9 cellular contexts compared by ENCODE assay signal in genomic region chr1:3610165-3610822, GRCh38. TPM values are rescaled to one million over a fixed set of nuclear protein-coding genes. Genes with fewer than 3 reads are reported as not detected.
A peak's percentile ranks its signal among the peaks of the same experiment; 100 is the strongest.
DNase-seq lines count a peak whose midpoint lies in the region; ATAC-seq and TF ChIP-seq lines count a peak whose summit lies in the region.
"Had no signal": no experiment of that assay in that cellular context is flagged by ENCODE, and none has a peak within 500 bp of the region (broad histone marks: within the 10 kb centered on the region; RNA-seq: fewer than 3 reads in every experiment).

No MANE protein-coding gene starts in this region.

- no peak overlapping the region for H3K27ac Mint-ChIP-seq in Calu3 (ENCODE audit: unreplicated experiment)
- H3K27ac Mint-ChIP-seq in nephron: peak overlapping the region; percentile 63 to 94 (median 74)

- no peaks in the 10 kb centered on the region for H4K20me1 ChIP-seq in IMR-90 (ENCODE audit: insufficient read depth, low read length)

- no peak for TF ChIP-seq RAD21 in IMR-90 (IDR thresholded peaks at IDR 0.05; ENCODE audit: low read length)

- H2BK20ac ChIP-seq in IMR-90 (ENCODE audit: low read depth, low read length): no peak overlapping the region

- no peak overlapping the region for H2BK120ac ChIP-seq in IMR-90 (ENCODE audit: low read depth, low read length)

- peak overlapping the region; percentile 64 for H2AFZ ChIP-seq in IMR-90 (replicated peaks; ENCODE audit: low read length, poor library complexity)

- peaks cover 18% of the 10 kb centered on the region for H3K4me1 ChIP-seq in IMR-90 (ENCODE audit: control insufficient read depth, insufficient read depth, low read length)
- H3K4me1 ChIP-seq in gastrocnemius medialis: peaks cover 4 to 13% of the 10 kb centered on the region in 2 donors

- BruUV-seq in Calu3 (replicated peaks; lab: Mats Ljungman, UMichigan) (no TSS peak), IMR-90 (replicated peaks; lab: Mats Ljungman, UMichigan) (no TSS peak)

- H3K4me3 Mint-ChIP-seq in Calu3 (ENCODE audit: low read depth, unreplicated experiment) (peak overlapping the region; percentile 79), nephron (peak overlapping the region; percentile 84 to 92 (median 89))

- H4K5ac ChIP-seq in IMR-90 (ENCODE audit: low read depth, low read length): no peak overlapping the region

- no peaks in the 10 kb centered on the region for H3K36me3 ChIP-seq in IMR-90 (ENCODE audit: control insufficient read depth, insufficient read depth, low read length)
- no peaks in the 10 kb centered on the region for H3K36me3 ChIP-seq in gastrocnemius medialis

- TF ChIP-seq CTCF in Calu3 (IDR thresholded peaks at IDR 0.05; ENCODE audit: unreplicated experiment) (no peak), IMR-90 (conservative IDR thresholded peaks at IDR 0.05; ENCODE audit: low read depth, low read length) (no peak), astrocyte of the cerebellum (IDR thresholded peaks at IDR 0.05; ENCODE audit: low read depth, low read length, missing control alignments) (no peak), nephron (IDR thresholded peaks at IDR 0.05; ENCODE audit: unreplicated experiment in 3 of 3) (no peak), gastrocnemius medialis (IDR thresholded peaks at IDR 0.05 in 4 of 5, conservative IDR thresholded peaks at IDR 0.05 in 1 of 5) (no peak)

- H3K9me1 ChIP-seq in IMR-90 (ENCODE audit: insufficient read depth, low read length): no peaks in the 10 kb centered on the region

- dilution Hi-C loops in IMR-90 (cut with HindIII; ENCODE audit: low sequenced_read_pairs, unreplicated experiment): no loop called here

- no peak overlapping the region for H2BK5ac ChIP-seq in IMR-90 (ENCODE audit: low read depth, low read length, poor library complexity, severe bottlenecking)

- no peak overlapping the region for H3K56ac ChIP-seq in IMR-90 (ENCODE audit: extremely low read depth, insufficient read depth, low read length)

- H3K27me3 Mint-ChIP-seq in Calu3 (ENCODE audit: unreplicated experiment): no peaks in the 10 kb centered on the region
- peaks cover 21% of the 10 kb centered on the region for H3K27me3 Mint-ChIP-seq in nephron (ENCODE audit: low read depth)

- intact Hi-C loops in Calu3 (cut with micrococcal nuclease; ENCODE audit: unreplicated experiment) (no loop called here), IMR-90 (cut with micrococcal nuclease) (no loop called here), gastrocnemius medialis (cut with DNase I; ENCODE audit: low total_unique reads) (no loop called here)

- H2BK15ac ChIP-seq in IMR-90 (ENCODE audit: low read depth, low read length): no peak overlapping the region

- no peak overlapping the region; the same call in 1 of the 2 replicates for H3K4me2 ChIP-seq in IMR-90 (ENCODE audit: low read depth, low read length)

- H3K36me3 Mint-ChIP-seq in Calu3 (ENCODE audit: insufficient read depth, unreplicated experiment): peaks cover 31% of the 10 kb centered on the region
- no peaks in the 10 kb centered on the region for H3K36me3 Mint-ChIP-seq in nephron (ENCODE audit: low read depth)

- WGBS in IMR-90 (ENCODE audit: extremely low coverage in 2 of 2, insufficient read length in 1 of 2), 2 experiments: 20% methylated on average over 1 of the region's 19 CpGs; no CpG with 5 or more reads in 1 of the 2 experiments

- CTCF ChIA-PET in Calu3 (lab: Charles Lee): no interaction called here
- CTCF ChIA-PET in IMR-90 (lab: Yijun Ruan, JAX): no interaction called here

- no peak overlapping the region for H4K8ac ChIP-seq in IMR-90 (ENCODE audit: low read depth in 2 of 2, low read length in 2 of 2)

- H2AK9ac ChIP-seq in IMR-90 (replicated peaks; ENCODE audit: low read depth, low read length, poor library complexity): no peak overlapping the region

- H3K4ac ChIP-seq in IMR-90 (ENCODE audit: low read depth, low read length): no peak overlapping the region

- H3K4me3 ChIP-seq in IMR-90 (ENCODE audit: insufficient read depth, low read depth, low read length) (no peak overlapping the region), astrocyte of the cerebellum (ENCODE audit: low read depth, low read length) (peak overlapping the region; percentile 33), gastrocnemius medialis (peak overlapping the region in 1 of 4 donors; percentile 37)

- H3K4me1 Mint-ChIP-seq in Calu3 (ENCODE audit: low read depth, unreplicated experiment) (peaks cover 25% of the 10 kb centered on the region), nephron (peaks cover 43% of the 10 kb centered on the region)

- H4K91ac ChIP-seq in IMR-90 (ENCODE audit: insufficient read depth, low read depth, low read length): no peak overlapping the region

- H3K27me3 ChIP-seq in IMR-90 (ENCODE audit: control insufficient read depth, insufficient read depth, low read length): peaks cover 29% of the 10 kb centered on the region; the same call in 1 of the 2 replicates
- H3K27me3 ChIP-seq in gastrocnemius medialis: peaks cover 23 to 53% (median 24%) of the 10 kb centered on the region in 3 donors

- POLR2A ChIA-PET in IMR-90 (lab: Charles Lee; ENCODE audit: unreplicated experiment): no interaction called here

- H3K27ac ChIP-seq in IMR-90 (ENCODE audit: insufficient read depth, low read length): no peak overlapping the region
- H3K27ac ChIP-seq in gastrocnemius medialis: no peak overlapping the region

- DNase-seq in Calu3: no peak
- no peak for DNase-seq in IMR-90
- DNase-seq in astrocyte of the cerebellum (ENCODE audit: low read depth): no peak
- no peak for DNase-seq in NCI-H2029 treated with DMSO at 0.1 percent for 48 hours (lab: John Stamatoyannopoulos, UW)
- no peak for DNase-seq in NCI-H2029 (lab: John Stamatoyannopoulos, UW)
- DNase-seq in gastrocnemius medialis: no peak
- no peak for DNase-seq in GM19240 (ENCODE audit: insufficient read length, low spot score)
- DNase-seq: mesenchymal stem cell had no signal

- ATAC-seq in IMR-90 (ENCODE audit: low read depth) (no peak), gastrocnemius medialis (no peak)

- H3K23ac ChIP-seq in IMR-90 (ENCODE audit: low read depth, low read length): no peak overlapping the region

- H3K79me1 ChIP-seq in IMR-90 (ENCODE audit: low read depth in 1 of 2, low read length in 2 of 2): no peaks in the 10 kb centered on the region

- no peak overlapping the region for H3K18ac ChIP-seq in IMR-90 (ENCODE audit: low read depth, low read length)

- H3K9me3 Mint-ChIP-seq in Calu3 (ENCODE audit: low read depth, unreplicated experiment): no peaks in the 10 kb centered on the region
- no peaks in the 10 kb centered on the region for H3K9me3 Mint-ChIP-seq in nephron

- H3K9ac ChIP-seq in IMR-90 (ENCODE audit: low read depth, low read length): no peak overlapping the region

- no peak overlapping the region for H2AK5ac ChIP-seq in IMR-90 (ENCODE audit: low read depth, low read length)

- no peak for TF ChIP-seq POLR2A in IMR-90 (IDR thresholded peaks at IDR 0.05; ENCODE audit: low read depth, low read length)
- no peak for TF ChIP-seq POLR2A in gastrocnemius medialis (IDR thresholded peaks at IDR 0.05)

- no peak overlapping the region for H3K14ac ChIP-seq in IMR-90 (replicated peaks; ENCODE audit: low read depth, low read length)

- in situ Hi-C loops in IMR-90 (cut with MboI; ENCODE audit: low sequenced_read_pairs): no loop called here
- in situ Hi-C loops in astrocyte of the cerebellum (cut with HindIII; ENCODE audit: low sequenced_read_pairs): no loop called here
- in situ Hi-C loops in gastrocnemius medialis (cut with MboI; ENCODE audit: low sequenced_read_pairs in 4 of 4): no loop called here

- H3K9me3 ChIP-seq in IMR-90 (ENCODE audit: control insufficient read depth, insufficient read depth, low read length): no peaks in the 10 kb centered on the region
- H3K9me3 ChIP-seq in gastrocnemius medialis: no peaks in the 10 kb centered on the region

TF ChIP-seq in IMR-90, 13 proteins besides CTCF, POLR2A, EP300 and RAD21 (continues in another document):
- no peak for TF ChIP-seq ELK1 (IDR thresholded peaks at IDR 0.05; ENCODE audit: borderline replicate concordance, low read depth, low read length)
- no peak for TF ChIP-seq CEBPB (IDR thresholded peaks at IDR 0.05; ENCODE audit: low read depth, low read length)
- TF ChIP-seq MAFK (IDR thresholded peaks at IDR 0.05; ENCODE audit: low read depth, low read length): no peak
- TF ChIP-seq RFX5 (IDR thresholded peaks at IDR 0.05; ENCODE audit: low read depth, low read length): no peak
- TF ChIP-seq SMC3 (IDR thresholded peaks at IDR 0.05; ENCODE audit: low read depth, low read length): no peak

RNA-seq across cellular contexts. Expression of gene MEGF6, which starts 1.0 kb away (rescaled TPM):
- total RNA-seq in Calu3 (2022) (32.4 and 33.8 TPM in 2 replicates), IMR-90 (2012; rRNA removed) (0.56 and 0.72 TPM in 2 replicates), gastrocnemius medialis (1 to 10 TPM; 1.9 to 5.7 (median 4.9) TPM)
- 4.1 and 5.4 TPM in 2 replicates for polyA plus RNA-seq in IMR-90 (2012; rRNA removed)
- 3.4 and 5.5 TPM in 2 replicates for polyA plus RNA-seq in IMR-90 (2012; cell fraction: cytosol; rRNA removed)
- 18.4 and 59.0 TPM in 2 replicates for polyA plus RNA-seq in IMR-90 (2012; cell fraction: nucleus; rRNA removed; ENCODE audit: low replicate concordance)

RNA-seq across cellular contexts. Expression of gene TPRG1L, which starts 14.5 kb away (rescaled TPM):
- total RNA-seq in Calu3 (2022): 22.5 and 27.3 TPM in 2 replicates
- total RNA-seq in IMR-90 (2012; rRNA removed): 25.3 and 25.6 TPM in 2 replicates
- 38.1 and 39.5 TPM in 2 replicates for polyA plus RNA-seq in IMR-90 (2012; rRNA removed)
- 33.5 and 37.2 TPM in 2 replicates for polyA plus RNA-seq in IMR-90 (2012; cell fraction: cytosol; rRNA removed)
- polyA plus RNA-seq in IMR-90 (2012; cell fraction: nucleus; rRNA removed; ENCODE audit: low replicate concordance): 11.6 and 15.3 TPM in 2 replicates
- total RNA-seq in gastrocnemius medialis: 10 to 100 TPM; 25.3 to 38.7 (median 30.0) TPM

RNA-seq across cellular contexts. Expression of gene WRAP73, which starts 39.6 kb away (rescaled TPM):
- total RNA-seq in Calu3 (2022) (14.9 and 18.6 TPM in 2 replicates), IMR-90 (2012; rRNA removed) (9.2 and 10.8 TPM in 2 replicates), gastrocnemius medialis (10 to 100 TPM; 12.7 to 16.1 (median 14.2) TPM)
- polyA plus RNA-seq in IMR-90 (2012; rRNA removed): 23.6 and 24.4 TPM in 2 replicates
- 14.9 and 26.0 TPM in 2 replicates for polyA plus RNA-seq in IMR-90 (2012; cell fraction: cytosol; rRNA removed)
- 70.7 and 108 TPM in 2 replicates for polyA plus RNA-seq in IMR-90 (2012; cell fraction: nucleus; rRNA removed; ENCODE audit: low replicate concordance)

RNA-seq across cellular contexts. Expression of gene TP73, which starts 42.0 kb away (rescaled TPM):
- total RNA-seq in Calu3 (2022) (0.34 and 0.54 TPM in 2 replicates), IMR-90 (2012; rRNA removed) (not detected in 2 replicates), gastrocnemius medialis (under 1 TPM in 1 of 4 donors, not detected in 3; 0.07 TPM)
- polyA plus RNA-seq in IMR-90 (2012; rRNA removed): 0.10 TPM in 1 of 2 replicates, not detected in the other
- 0.03 TPM in 1 of 2 replicates, not detected in the other for polyA plus RNA-seq in IMR-90 (2012; cell fraction: cytosol; rRNA removed)
- polyA plus RNA-seq in IMR-90 (2012; cell fraction: nucleus; rRNA removed; ENCODE audit: low replicate concordance): 0.10 and 0.16 TPM in 2 replicates
